In the genomic region with DNA sequence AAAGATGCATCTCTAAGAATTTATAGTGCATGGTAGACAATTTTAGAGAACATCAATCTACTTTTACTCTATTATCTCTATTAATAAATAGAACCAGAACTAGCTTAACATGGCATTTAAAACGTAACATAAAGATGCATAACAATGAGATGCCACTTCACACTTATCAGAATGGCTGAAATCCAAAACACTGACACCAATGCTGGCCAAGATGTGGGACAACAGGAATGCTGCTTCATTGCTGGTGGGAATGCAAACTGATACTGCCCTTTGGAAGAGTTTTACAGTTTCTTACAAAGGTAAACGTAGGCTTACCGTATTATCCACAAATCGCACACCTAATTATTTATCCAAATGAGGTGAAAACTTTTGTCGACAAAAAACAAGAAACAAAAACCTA, we compare ENCODE assay signal across 34 cellular contexts.
"Had no signal": no experiment of that assay in that cellular context is flagged by ENCODE, and none has a peak within 500 bp of the region (broad histone marks: within the 10 kb centered on the region; RNA-seq: fewer than 3 reads in every experiment).

No MANE protein-coding gene starts in this region.

- DNase-seq: activated B cell treated with CpG ODN at 0.5 μM for 24 hours; activated CD4-positive, alpha-beta T cell treated with anti-CD3 and anti-CD28 coated beads for 48 hours; activated CD4-positive, alpha-beta T cell treated with anti-CD3 and anti-CD28 coated beads, Interleukin-2, amount 50 U/mL, for 1 hour; activated CD4-positive, alpha-beta T cell treated with anti-CD3 and anti-CD28 coated beads, Interleukin-2, amount 50 U/mL, for 48 hours; activated CD8-positive, alpha-beta memory T cell treated with anti-CD3 and anti-CD28 coated beads for 24 hours; activated CD8-positive, alpha-beta T cell treated with anti-CD3 and anti-CD28 coated beads for 36 hours; activated effector memory CD4-positive, alpha-beta T cell treated with Interleukin-2 at 50 U/mL for 16 hours; activated gamma-delta T cell treated with Interleukin-2 at 50 U/mL for 16 hours; activated naive CD4-positive, alpha-beta T cell treated with anti-CD3 and anti-CD28 coated beads, Interleukin-2, amount 50 U/mL, for 16 hours; activated naive CD4-positive, alpha-beta T cell treated with Interleukin-2 at 50 U/mL for 16 hours; activated T-cell treated with anti-CD3 and anti-CD28 coated beads, Interleukin-2, amount 50 U/mL, for 4 hours; amniotic stem cell; anterior cingulate cortex; brain microvascular endothelial cell; caudate nucleus; cortex of kidney; dermis blood vessel endothelial cell; effector CD4-positive, alpha-beta T cell; effector memory CD8-positive, alpha-beta T cell; erythroblast; foreskin keratinocyte; T-helper 1 cell; T-helper 17 cell; T1000; WERI-Rb-1 had no signal

- H3K9me3 Mint-ChIP-seq: activated B cell treated with CpG ODN at 0.5 μM for 24 hours; activated CD8-positive, alpha-beta T cell treated with anti-CD3 and anti-CD28 coated beads for 36 hours; activated T-cell treated with anti-CD3 and anti-CD28 coated beads, Interleukin-2, amount 50 U/mL, for 4 hours; activated T-helper 17 cell treated with anti-CD3 and anti-CD28 coated beads, Interleukin-2, amount 50 U/mL, for 72 hours; effector memory CD8-positive, alpha-beta T cell; T-helper 2 cell treated with Interferon-gamma antibody and Interleukin-4, amounts not matched to agents 5 μg/mL and 100 μg/mL, for 36 hours had no signal

- FAIRE-seq: astrocyte, bronchial epithelial cell, colon had no signal

- H3K27me3 Mint-ChIP-seq: activated B cell treated with CpG ODN at 0.5 μM for 24 hours; activated CD8-positive, alpha-beta T cell treated with anti-CD3 and anti-CD28 coated beads for 36 hours; activated naive CD8-positive, alpha-beta T cell; activated T-helper 17 cell treated with anti-CD3 and anti-CD28 coated beads, Interleukin-2, amount 50 U/mL, for 72 hours; effector memory CD8-positive, alpha-beta T cell; T-helper 17 cell had no signal

- H3K27ac Mint-ChIP-seq: activated B cell treated with CpG ODN at 0.5 μM for 24 hours; activated CD8-positive, alpha-beta T cell treated with anti-CD3 and anti-CD28 coated beads for 36 hours; activated naive CD8-positive, alpha-beta T cell; activated T-helper 17 cell treated with anti-CD3 and anti-CD28 coated beads, Interleukin-2, amount 50 U/mL, for 72 hours; T-helper 17 cell; T-helper 2 cell treated with Interferon-gamma antibody and Interleukin-4, amounts not matched to agents 5 μg/mL and 100 μg/mL, for 36 hours had no signal

- H3K4me1 ChIP-seq: foreskin keratinocyte had no signal

- H3K9me3 ChIP-seq: esophagus muscularis mucosa, gastroesophageal sphincter had no signal

- ATAC-seq: activated CD4-positive, CD25-positive, alpha-beta regulatory T cell treated with anti-CD3 and anti-CD28 coated beads, Interleukin-2, amount 50 U/mL, for 24 hours; activated CD8-positive, alpha-beta T cell treated with anti-CD3 and anti-CD28 coated beads for 36 hours; activated T-cell treated with anti-CD3 and anti-CD28 coated beads, Interleukin-2, amount 50 U/mL, for 4 hours; activated T-helper 17 cell treated with anti-CD3 and anti-CD28 coated beads, Interleukin-2, amount 50 U/mL, for 72 hours; effector memory CD8-positive, alpha-beta T cell; foreskin keratinocyte; gastroesophageal sphincter; T-helper 17 cell had no signal

- H3K4me3 ChIP-seq: esophagus muscularis mucosa, gastroesophageal sphincter had no signal

- H3K27ac ChIP-seq: brain microvascular endothelial cell, foreskin keratinocyte, WERI-Rb-1 had no signal

- H3K4me3 Mint-ChIP-seq: activated B cell treated with CpG ODN at 0.5 μM for 24 hours; activated CD8-positive, alpha-beta T cell treated with anti-CD3 and anti-CD28 coated beads for 36 hours; activated naive CD8-positive, alpha-beta T cell; activated T-cell treated with anti-CD3 and anti-CD28 coated beads, Interleukin-2, amount 50 U/mL, for 4 hours; activated T-helper 17 cell treated with anti-CD3 and anti-CD28 coated beads, Interleukin-2, amount 50 U/mL, for 72 hours; effector memory CD8-positive, alpha-beta T cell; T-helper 17 cell; T-helper 2 cell treated with Interferon-gamma antibody and Interleukin-4, amounts not matched to agents 5 μg/mL and 100 μg/mL, for 36 hours had no signal

- H3K27me3 ChIP-seq: brain microvascular endothelial cell, esophagus muscularis mucosa, foreskin keratinocyte, gastroesophageal sphincter had no signal
